1 cellular context compared by ENCODE assay signal in the genomic region with DNA sequence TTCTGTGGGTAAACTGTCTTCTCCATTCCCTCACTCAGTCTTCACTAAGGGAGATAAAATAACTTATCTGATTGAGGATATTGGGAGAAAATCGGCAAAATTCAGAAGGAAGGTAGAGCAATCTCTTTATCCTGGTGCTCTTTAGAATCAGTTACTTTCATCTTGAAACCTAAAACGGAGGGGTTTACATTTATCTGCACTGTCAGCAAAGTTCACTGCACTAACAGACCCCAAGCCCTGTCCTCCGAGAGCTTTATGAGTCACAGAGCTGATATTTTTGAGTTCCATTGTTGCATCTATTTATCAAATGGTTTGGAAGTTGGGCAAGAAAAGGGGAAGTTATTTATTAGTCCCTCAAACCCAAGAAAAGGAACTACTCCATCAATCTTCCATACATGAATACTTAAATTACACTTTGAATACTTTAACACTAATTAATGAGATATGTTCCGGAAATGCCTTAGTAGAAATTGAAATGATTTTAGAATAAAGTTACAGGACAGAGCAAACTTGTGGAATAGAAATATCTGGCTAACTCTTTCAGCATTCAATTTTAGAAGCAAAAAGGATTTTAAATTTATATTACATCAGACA.
TF ChIP-seq lines count a peak whose summit lies in the region.

No MANE protein-coding gene starts in this region.

TF ChIP-seq in H1, 55 proteins besides CTCF, POLR2A, EP300 and RAD21:
- no peak for TF ChIP-seq CBX8 (IDR thresholded peaks at IDR 0.05; ENCODE audit: borderline replicate concordance, low read depth, low read length)
- peak; percentile 57 for TF ChIP-seq MAFK (IDR thresholded peaks at IDR 0.05; ENCODE audit: low read depth, low read length)
